In the genomic region with DNA sequence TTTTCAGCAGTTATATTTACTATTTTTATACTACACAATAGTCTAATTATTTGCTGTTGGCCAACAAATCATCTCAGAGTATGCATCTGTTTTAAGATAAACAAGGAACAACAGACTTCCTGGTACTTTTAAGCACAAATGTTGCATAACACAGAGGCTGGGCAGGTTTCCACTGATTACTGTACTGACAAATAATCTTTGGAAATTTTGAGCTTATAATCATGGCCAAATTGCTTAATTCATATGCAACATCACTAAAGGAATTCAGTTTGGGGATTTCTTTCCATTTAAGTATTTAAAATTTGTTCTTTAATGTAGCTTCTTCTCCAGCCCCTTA, we compare ENCODE assay signal across 18 cellular contexts.
DNase-seq lines count a peak whose midpoint lies in the region; ATAC-seq and TF ChIP-seq lines count a peak whose summit lies in the region.
"Had no signal": no experiment of that assay in that cellular context is flagged by ENCODE, and none has a peak within 500 bp of the region (broad histone marks: within the 10 kb centered on the region; RNA-seq: fewer than 3 reads in every experiment).

No MANE protein-coding gene starts in this region.

- peaks cover 0 to 9% of the 10 kb centered on the region in 2 donors for H3K27me3 ChIP-seq in left lung
- H3K27me3 ChIP-seq in testis: no peaks in the 10 kb centered on the region

- ATAC-seq in esophagus mucosa (peak; percentile 54), left lung (peak; percentile 71), GM18868 (IDR thresholded peaks at IDR 0.05; ENCODE audit: unreplicated experiment) (no peak), GM21390 (IDR thresholded peaks at IDR 0.05; ENCODE audit: unreplicated experiment) (no peak)
- ATAC-seq: activated T-cell treated with anti-CD3 and anti-CD28 coated beads, Interleukin-2, amount 50 U/mL, for 4 hours had no signal

- TF ChIP-seq CTCF in left lung (IDR thresholded peaks at IDR 0.05): no peak
- no peak for TF ChIP-seq CTCF in testis (IDR thresholded peaks at IDR 0.05)

- H3K4me1 ChIP-seq in left lung (peaks cover 0 to 6% of the 10 kb centered on the region in 2 donors), testis (no peaks in the 10 kb centered on the region)

- H3K9me3 ChIP-seq in left lung (peaks cover 0 to 2% of the 10 kb centered on the region in 2 donors), testis (no peaks in the 10 kb centered on the region)

- no peak for TF ChIP-seq POLR2A in testis (IDR thresholded peaks at IDR 0.05)

- intact Hi-C loops in left lung (cut with DNase I) (no loop called here), testis (cut with DNase I; ENCODE audit: low total_unique reads) (no loop called here)

- H3K36me3 ChIP-seq in left lung: no peaks in the 10 kb centered on the region
- H3K36me3 ChIP-seq in testis (ENCODE audit: low read depth, missing control alignments): no peaks in the 10 kb centered on the region

- DNase-seq in DMS153 (lab: John Stamatoyannopoulos, UW): peak; percentile 50
- no peak for DNase-seq in DMS153 treated with DMSO at 0.1 percent for 48 hours (lab: John Stamatoyannopoulos, UW; ENCODE audit: unreplicated experiment)
- DNase-seq in left lung: peak in 1 of 2 donors; percentile 47
- peak; percentile 46 for DNase-seq in testis
- no peak for DNase-seq in SK-N-DZ (ENCODE audit: low spot score)
- DNase-seq: activated CD4-positive, CD25-positive, alpha-beta regulatory T cell; activated T-cell treated with anti-CD3 and anti-CD28 coated beads, Interleukin-2, amount 50 U/mL, for 4 hours; EL; Karpas-422; NCI-H1105 treated with DMSO at 0.1 percent for 48 hours; NCI-H2171; PC-9; stimulated activated naive CD4-positive, alpha-beta T cell had no signal

- no peak overlapping the region for H3K4me3 ChIP-seq in left lung
- no peak overlapping the region for H3K4me3 ChIP-seq in testis
- H3K4me3 ChIP-seq: PC-9, SK-N-MC had no signal

- H3K27ac ChIP-seq in left lung: no peak overlapping the region
- H3K27ac ChIP-seq in testis: no peak overlapping the region
- H3K27ac ChIP-seq: 22Rv1, PC-9, SK-N-MC had no signal

Comparison
In these comparisons a context has a peak if more than half of its experiments do, and no peak if none do; other contexts are left out.
1. DNase-seq: peak in DMS153 (single experiment) and testis (single experiment); none in DMS153 treated with DMSO at 0.1 percent for 48 hours (single experiment) and SK-N-DZ (single experiment).
2. ATAC-seq: peak in esophagus mucosa (single experiment) and left lung (single experiment); none in GM18868 (single experiment) and GM21390 (single experiment).